Comparison of ENCODE assay signal across 17 cellular contexts in genomic region chr2:241003830-241004564, GRCh38.
"Had no signal": no experiment of that assay in that cellular context is flagged by ENCODE, and none has a peak within 500 bp of the region (broad histone marks: within the 10 kb centered on the region; RNA-seq: fewer than 3 reads in every experiment).

No MANE protein-coding gene starts in this region.

- ATAC-seq: activated naive CD8-positive, alpha-beta T cell treated with anti-CD3 and anti-CD28 coated beads, Interleukin-2, amount 50 U/mL, for 24 hours; activated T-helper 17 cell treated with anti-CD3 and anti-CD28 coated beads, Interleukin-2, amount 50 U/mL, for 72 hours; lower lobe of right lung; natural killer cell; stimulated activated naive B cell treated with anti-CD40 and anti-IgM and Interleukin-4, amounts not matched to agents 10 μg/mL and 1 μg/mL and 100 μg/mL, for 72 hours; WTC11 had no signal

- H3K27me3 ChIP-seq: brain microvascular endothelial cell, colonic mucosa, tibial artery had no signal

- H3K4me3 ChIP-seq: colonic mucosa, lower lobe of right lung, tibial artery had no signal

- DNase-seq: activated CD4-positive, alpha-beta T cell treated with anti-CD3 and anti-CD28 coated beads for 4 hours; activated naive CD4-positive, alpha-beta T cell treated with Interleukin-2 at 50 U/mL for 16 hours; activated naive CD8-positive, alpha-beta T cell treated with anti-CD3 and anti-CD28 coated beads, Interleukin-2, amount 50 U/mL, for 24 hours; brain microvascular endothelial cell; central memory CD4-positive, alpha-beta T cell; colonic mucosa; foreskin melanocyte; glutamatergic neuron; hippocampal formation; islet precursor cell; lower lobe of right lung; stimulated activated naive B cell treated with anti-CD40 and anti-IgM and Interleukin-4, amounts not matched to agents 10 μg/mL and 1 μg/mL and 100 μg/mL, for 72 hours; tibial artery had no signal

- FAIRE-seq: urothelium cell line had no signal

- H3K36me3 ChIP-seq: brain microvascular endothelial cell, colonic mucosa had no signal
